In the genomic region with DNA sequence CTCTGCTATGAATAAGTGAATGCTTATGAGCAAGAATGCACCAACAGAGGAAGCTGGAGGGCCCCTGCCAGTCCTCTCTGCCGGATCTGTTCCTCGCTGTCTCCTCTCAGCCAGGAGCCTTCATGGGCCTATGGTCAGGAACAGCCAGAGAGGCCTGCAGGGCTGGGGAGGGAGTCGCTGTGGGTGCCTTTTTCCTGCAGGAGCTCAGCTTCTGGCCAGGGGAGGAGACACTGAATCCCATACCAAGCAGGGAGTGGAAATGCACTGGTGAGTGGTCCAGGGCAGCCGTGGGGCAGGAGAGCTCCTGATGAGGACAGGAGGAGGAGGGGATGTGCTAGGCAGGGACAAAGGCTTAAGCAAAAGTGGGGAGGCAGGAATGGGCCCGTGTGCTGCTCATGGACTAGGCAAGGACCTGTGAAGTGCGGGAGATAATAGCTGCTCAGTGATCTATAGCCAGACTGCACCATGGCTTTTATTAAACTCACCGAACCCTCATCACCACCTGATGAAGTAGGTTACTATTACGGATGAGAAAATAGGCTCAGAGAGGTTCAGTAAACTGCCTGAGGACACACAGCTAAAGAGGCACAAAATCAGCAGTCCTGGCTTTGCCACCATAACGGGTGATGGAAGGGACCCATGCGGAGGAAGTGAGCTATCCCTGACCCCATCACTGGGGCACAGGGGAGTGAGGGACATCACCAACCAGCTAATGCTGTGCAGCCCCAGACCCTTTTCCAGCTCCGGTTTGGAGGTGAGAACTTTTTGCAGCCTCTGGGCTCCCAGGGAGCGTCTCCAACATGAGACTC, we compare ENCODE assay signal across 10 cellular contexts. TPM values are rescaled to one million over a fixed set of nuclear protein-coding genes. Genes with fewer than 3 reads are reported as not detected.
DNase-seq lines count a peak whose midpoint lies in the region; ATAC-seq and TF ChIP-seq lines count a peak whose summit lies in the region.
"Had no signal": no experiment of that assay in that cellular context is flagged by ENCODE, and none has a peak within 500 bp of the region (broad histone marks: within the 10 kb centered on the region; RNA-seq: fewer than 3 reads in every experiment).

No MANE protein-coding gene starts in this region.

- DNase-seq in endodermal cell (no peak), gastrocnemius medialis (no peak), kidney tubule cell (ENCODE audit: low spot score) (no peak), immature natural killer cell (no peak)
- DNase-seq: activated T-cell treated with anti-CD3 and anti-CD28 coated beads, Interleukin-2, amount 50 U/mL, for 72 hours; NCI-H2081 treated with DMSO at 0.1 percent for 48 hours; small intestine had no signal

- WGBS in endodermal cell (ENCODE audit: insufficient coverage in 1 of 2, insufficient read length in 1 of 2), 2 experiments = 78 to 87% methylated on average over 11 to 12 of the region's 12 CpGs

- H3K9me2 ChIP-seq in OCI-LY1 (ENCODE audit: low read depth, low read length) = no peaks in the 10 kb centered on the region

- TF ChIP-seq CTCF in OCI-LY1 (IDR thresholded peaks at IDR 0.05; ENCODE audit: low read length) (no peak), endodermal cell (conservative IDR thresholded peaks at IDR 0.05) (no peak), gastrocnemius medialis (IDR thresholded peaks at IDR 0.05 in 4 of 5, conservative IDR thresholded peaks at IDR 0.05 in 1 of 5) (no peak)

- peaks cover under 1% of the 10 kb centered on the region; the same call in 1 of the 2 replicates for H3K27me3 ChIP-seq in OCI-LY1 (ENCODE audit: insufficient read depth, low read length)
- no peaks in the 10 kb centered on the region for H3K27me3 ChIP-seq in endodermal cell (ENCODE audit: control insufficient read depth, insufficient read depth, low read length, poor library complexity, severe bottlenecking)
- no peaks in the 10 kb centered on the region for H3K27me3 ChIP-seq in gastrocnemius medialis

- H3K27ac ChIP-seq in OCI-LY1 (ENCODE audit: low read depth, low read length, poor library complexity, severe bottlenecking) = peak overlapping the region; percentile 88
- peak overlapping the region; percentile 3 for H3K27ac ChIP-seq in endodermal cell (ENCODE audit: low read depth, low read length)
- H3K27ac ChIP-seq in gastrocnemius medialis = peak overlapping the region; percentile 70 to 96 (median 75)

- no peak for TF ChIP-seq POLR2A in gastrocnemius medialis (IDR thresholded peaks at IDR 0.05)

- no peaks in the 10 kb centered on the region for H4K20me1 ChIP-seq in OCI-LY1 (ENCODE audit: insufficient read depth, low read length)

- H3K4me1 Mint-ChIP-seq in endodermal cell = peaks cover 10% of the 10 kb centered on the region
- H3K4me1 Mint-ChIP-seq in immature natural killer cell = peaks cover 13 to 16% of the 10 kb centered on the region in 2 donors

- H3K27me3 Mint-ChIP-seq in endodermal cell (ENCODE audit: insufficient read depth) (peaks cover 18% of the 10 kb centered on the region), immature natural killer cell (ENCODE audit: low read depth in 3 of 3) (peaks cover 2 to 6% (median 4%) of the 10 kb centered on the region in 3 donors)

- H3K36me3 ChIP-seq in OCI-LY1 (ENCODE audit: insufficient read depth, low read length) (no peaks in the 10 kb centered on the region), endodermal cell (ENCODE audit: control insufficient read depth, insufficient read depth, low read length) (no peaks in the 10 kb centered on the region), gastrocnemius medialis (no peaks in the 10 kb centered on the region)

- H3K4me3 Mint-ChIP-seq in endodermal cell (no peak overlapping the region), immature natural killer cell (no peak overlapping the region)
- H3K4me3 Mint-ChIP-seq: activated T-cell treated with anti-CD3 and anti-CD28 coated beads, Interleukin-2, amount 50 U/mL, for 72 hours had no signal

- intact Hi-C loops in gastrocnemius medialis (cut with DNase I; ENCODE audit: low total_unique reads) = loop anchor here (1.0 to 5.0 kb wide), 4 partner anchors 78 to 304 kb away; no protein-coding TSS in a partner anchor

- no peaks in the 10 kb centered on the region for H3K36me3 Mint-ChIP-seq in endodermal cell (ENCODE audit: low read depth)
- no peaks in the 10 kb centered on the region for H3K36me3 Mint-ChIP-seq in immature natural killer cell

- H3K9me3 Mint-ChIP-seq in endodermal cell = no peaks in the 10 kb centered on the region
- no peaks in the 10 kb centered on the region for H3K9me3 Mint-ChIP-seq in immature natural killer cell
- H3K9me3 Mint-ChIP-seq: activated T-cell treated with anti-CD3 and anti-CD28 coated beads, Interleukin-2, amount 50 U/mL, for 72 hours had no signal

- H3F3A ChIP-seq in OCI-LY1 (ENCODE audit: insufficient read depth, low read length) = 0 out of 2 replicates have a peak, but pooled peaks cover under 1% of the 10 kb centered on the region

- ATAC-seq in gastrocnemius medialis (no peak), HG03280 (IDR thresholded peaks at IDR 0.05; ENCODE audit: unreplicated experiment) (no peak)
- ATAC-seq: activated T-cell treated with anti-CD3 and anti-CD28 coated beads, Interleukin-2, amount 50 U/mL, for 72 hours; Panc1 had no signal

- in situ Hi-C loops in gastrocnemius medialis (cut with MboI; ENCODE audit: low sequenced_read_pairs in 4 of 4) = loop anchor here in 3 of 4 donors (5.0 to 10.0 kb wide), 3 partner anchors 64 to 74 kb away; partner anchors contain the start of gene MMP11 (in 2 of the 3)

- H3K4me1 ChIP-seq in OCI-LY1 (ENCODE audit: insufficient read depth, low read length, severe bottlenecking) (peaks cover 76% of the 10 kb centered on the region), endodermal cell (ENCODE audit: control insufficient read depth, insufficient read depth, low read length) (no peaks in the 10 kb centered on the region), gastrocnemius medialis (peaks cover 31 to 42% of the 10 kb centered on the region in 2 donors)

- H3K4me3 ChIP-seq in OCI-LY1 (ENCODE audit: low read depth, low read length, poor library complexity, severe bottlenecking) = no peak overlapping the region
- H3K4me3 ChIP-seq in endodermal cell (ENCODE audit: low read length) = no peak overlapping the region
- no peak overlapping the region for H3K4me3 ChIP-seq in gastrocnemius medialis

- H3K9me3 ChIP-seq in OCI-LY1 (ENCODE audit: low read length) = no peaks in the 10 kb centered on the region
- no peaks in the 10 kb centered on the region for H3K9me3 ChIP-seq in endodermal cell (ENCODE audit: control insufficient read depth, low read length)
- H3K9me3 ChIP-seq in gastrocnemius medialis = no peaks in the 10 kb centered on the region

- H3K9ac ChIP-seq in OCI-LY1 (ENCODE audit: low read length) (no peak overlapping the region; the same call in 1 of the 2 replicates), endodermal cell (ENCODE audit: extremely low read depth, low read length, poor library complexity, severe bottlenecking) (no peak overlapping the region)

- no peaks in the 10 kb centered on the region for H3K79me2 ChIP-seq in OCI-LY1 (ENCODE audit: insufficient read depth, low read length)

- no peak overlapping the region for H2AFZ ChIP-seq in OCI-LY1 (ENCODE audit: low read length)

- H3K27ac Mint-ChIP-seq in endodermal cell = no peak overlapping the region
- H3K27ac Mint-ChIP-seq in immature natural killer cell = no peak overlapping the region
- H3K27ac Mint-ChIP-seq: activated T-cell treated with anti-CD3 and anti-CD28 coated beads, Interleukin-2, amount 50 U/mL, for 72 hours had no signal

- H3K4me2 ChIP-seq in OCI-LY1 (ENCODE audit: low read length) = no peak overlapping the region

RNA-seq across cellular contexts. Expression of gene DERL3, which starts 7.1 kb away (rescaled TPM):
- total RNA-seq in endodermal cell (1 to 10 TPM; 6.3 to 7.6 TPM), gastrocnemius medialis (1 to 10 TPM in 3 of 4 donors, under 1 TPM in 1; 0.72 to 1.5 (median 1.3) TPM)
- 8.1 TPM for polyA plus RNA-seq in endodermal cell (2013, experiment 1 of 2)
- 7.7 TPM for polyA plus RNA-seq in endodermal cell (2013, experiment 2 of 2)
- polyA plus RNA-seq in immature natural killer cell = 1 to 10 TPM in 1 of 3 donors, under 1 TPM in 2; 0.61 to 1.2 (median 0.62) TPM

RNA-seq across cellular contexts. Expression of gene SLC2A11, which starts 11.8 kb away (rescaled TPM):
- 10 to 100 TPM; 13.1 to 14.8 TPM for total RNA-seq in endodermal cell
- 12.0 TPM for polyA plus RNA-seq in endodermal cell (2013, experiment 1 of 2)
- 9.3 TPM for polyA plus RNA-seq in endodermal cell (2013, experiment 2 of 2)
- total RNA-seq in gastrocnemius medialis = 10 to 100 TPM in 1 of 4 donors, 1 to 10 TPM in 3; 2.4 to 19.0 (median 6.2) TPM
- polyA plus RNA-seq in immature natural killer cell = 1 to 10 TPM in 2 of 3 donors, under 1 TPM in 1; 0.48 to 3.0 (median 2.0) TPM

RNA-seq across cellular contexts. Expression of gene MIF, which starts 48.3 kb away (rescaled TPM):
- total RNA-seq in endodermal cell = 100 to 1,000 TPM; 722 to 753 TPM
- 847 TPM for polyA plus RNA-seq in endodermal cell (2013, experiment 1 of 2)
- polyA plus RNA-seq in endodermal cell (2013, experiment 2 of 2) = 826 TPM
- 100 to 1,000 TPM in 3 of 4 donors, 10 to 100 TPM in 1; 78.1 to 145 (median 129) TPM for total RNA-seq in gastrocnemius medialis
- polyA plus RNA-seq in immature natural killer cell = 1,000 to 10,000 TPM in 1 of 3 donors, 100 to 1,000 TPM in 2; 788 to 1,627 (median 947) TPM

RNA-seq across cellular contexts. Expression of gene SMARCB1, which starts 59.1 kb away (rescaled TPM):
- total RNA-seq in endodermal cell = 100 to 1,000 TPM; 136 to 148 TPM
- polyA plus RNA-seq in endodermal cell (2013, experiment 1 of 2) = 201 TPM
- polyA plus RNA-seq in endodermal cell (2013, experiment 2 of 2) = 179 TPM
- 10 to 100 TPM; 37.8 to 65.6 (median 55.2) TPM for total RNA-seq in gastrocnemius medialis
- 10 to 100 TPM; 28.5 to 49.5 (median 40.3) TPM for polyA plus RNA-seq in immature natural killer cell

Comparison
In these comparisons a context has a peak if more than half of its experiments do, and no peak if none do; other contexts are left out.
1. H3K27ac ChIP-seq: peak in every context shown above with its lines; median percentile 88 in OCI-LY1; 75 in gastrocnemius medialis; 3 in endodermal cell.
2. RNA of gene MIF, which starts 48.3 kb away (total RNA-seq): 722 to 753 TPM in endodermal cell; 78.1 to 145 TPM in gastrocnemius medialis; every median in the first group is over 4 times any median in the second.